Comparison of ENCODE assay signal across 8 cellular contexts in the genomic region with DNA sequence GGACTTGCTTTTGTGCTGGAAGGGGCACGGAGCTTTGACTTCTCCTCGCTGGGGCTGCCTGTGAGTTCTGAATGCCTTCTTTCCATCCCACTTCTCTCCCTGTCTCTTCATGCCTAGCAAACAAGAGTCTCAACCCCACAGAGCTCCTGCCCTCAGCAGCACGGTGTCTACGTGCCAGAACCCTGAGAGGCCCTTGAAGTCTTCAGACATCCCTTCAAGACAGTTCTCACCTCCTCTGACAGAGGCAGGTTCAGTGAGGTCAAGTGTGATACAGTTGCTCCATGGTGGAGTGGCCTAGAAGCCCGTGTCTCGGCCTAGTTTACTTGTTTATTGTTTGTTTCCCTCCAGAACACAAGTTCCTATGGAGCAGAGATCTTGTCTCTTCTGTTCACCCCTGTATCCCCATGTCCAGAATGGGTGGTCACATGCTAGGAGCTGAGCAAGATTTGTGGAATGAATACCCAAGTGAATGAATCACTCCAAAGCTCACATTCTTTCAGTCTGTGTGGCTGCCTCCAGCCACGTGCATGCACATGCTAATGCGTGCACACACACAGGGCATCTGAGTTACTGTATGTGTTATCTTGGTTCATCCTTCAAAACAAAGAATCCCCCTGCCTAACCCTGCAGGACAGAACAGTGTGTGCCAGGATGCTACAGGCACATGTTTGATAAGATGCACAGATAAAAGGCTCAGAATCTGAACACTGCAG.
DNase-seq lines count a peak whose midpoint lies in the region; ATAC-seq and TF ChIP-seq lines count a peak whose summit lies in the region.
"Had no signal": no experiment of that assay in that cellular context is flagged by ENCODE, and none has a peak within 500 bp of the region (broad histone marks: within the 10 kb centered on the region; RNA-seq: fewer than 3 reads in every experiment).

No MANE protein-coding gene starts in this region.

- H3K4me3 ChIP-seq in brain microvascular endothelial cell (ENCODE audit: low read depth, low read length) (peak overlapping the region; percentile 22), upper lobe of left lung (no peak overlapping the region)

- H3K9me3 ChIP-seq in upper lobe of left lung: no peaks in the 10 kb centered on the region

- peak in 2 of 4 donors; percentile 96 to 98 for TF ChIP-seq EP300 in upper lobe of left lung (IDR thresholded peaks at IDR 0.05)

- no peak for TF ChIP-seq CTCF in brain microvascular endothelial cell (IDR thresholded peaks at IDR 0.05; ENCODE audit: low read depth, low read length, missing control alignments)
- TF ChIP-seq CTCF in upper lobe of left lung (IDR thresholded peaks at IDR 0.05): no peak

- no peak for TF ChIP-seq POLR2A in upper lobe of left lung (IDR thresholded peaks at IDR 0.05)

- H3K27me3 ChIP-seq in brain microvascular endothelial cell (replicated peaks) (no peaks in the 10 kb centered on the region), upper lobe of left lung (no peaks in the 10 kb centered on the region)

- ATAC-seq in upper lobe of left lung (ENCODE audit: low FRiP score in 2 of 2) (peak; percentile 66 to 69), HG03432 (IDR thresholded peaks at IDR 0.05; ENCODE audit: unreplicated experiment) (no peak)

- in situ Hi-C loops in brain microvascular endothelial cell (cut with HindIII; ENCODE audit: low pct_ligation_motif_present, low sequenced_read_pairs): no loop called here

- H3K4me1 ChIP-seq in upper lobe of left lung: peaks cover 0 to 4% (median 0%) of the 10 kb centered on the region in 4 donors

- peak; percentile 90 for DNase-seq in HS-5 (ENCODE audit: low read depth)
- peak; percentile 94 for DNase-seq in brain microvascular endothelial cell
- DNase-seq in kidney tubule cell (ENCODE audit: low spot score): peak; percentile 94
- no peak for DNase-seq in upper lobe of left lung
- DNase-seq in NOMO-1 treated with DMSO at 0.1 percent for 48 hours (lab: John Stamatoyannopoulos, UW; ENCODE audit: unreplicated experiment): no peak
- no peak for DNase-seq in activated naive CD4-positive, alpha-beta T cell (lab: John Stamatoyannopoulos, UW)
- DNase-seq: NCI-H1930 had no signal

- H3K27ac ChIP-seq in brain microvascular endothelial cell (peak overlapping the region; percentile 92), upper lobe of left lung (peak overlapping the region; percentile 30 to 75 (median 72))

- 67 to 82% methylated on average over 8 of the region's 8 CpGs for WGBS in upper lobe of left lung, 2 donors

- H3K36me3 ChIP-seq in brain microvascular endothelial cell (replicated peaks) (no peaks in the 10 kb centered on the region), upper lobe of left lung (peaks cover 0 to 11% (median 0%) of the 10 kb centered on the region in 4 donors)

Comparison
In these comparisons a context has a peak if more than half of its experiments do, and no peak if none do; other contexts are left out.
1. DNase-seq: peak in HS-5 (single experiment), brain microvascular endothelial cell (single experiment) and kidney tubule cell (single experiment); none in upper lobe of left lung (0 of 2), NOMO-1 treated with DMSO at 0.1 percent for 48 hours (single experiment) and activated naive CD4-positive, alpha-beta T cell (0 of 4).